ENCODE assay signal across 9 cellular contexts in genomic region chr1:170660874-170661645, GRCh38. TPM values are rescaled to one million over a fixed set of nuclear protein-coding genes. Genes with fewer than 3 reads are reported as not detected.
A peak's percentile ranks its signal among the peaks of the same experiment; 100 is the strongest.
DNase-seq lines count a peak whose midpoint lies in the region; ATAC-seq and TF ChIP-seq lines count a peak whose summit lies in the region.
"Had no signal": no experiment of that assay in that cellular context is flagged by ENCODE, and none has a peak within 500 bp of the region (broad histone marks: within the 10 kb centered on the region; RNA-seq: fewer than 3 reads in every experiment).

No MANE protein-coding gene starts in this region.

- peaks cover 82% of the 10 kb centered on the region for H3K27me3 ChIP-seq in ectodermal cell (ENCODE audit: control insufficient read depth, insufficient read depth, low read length, poor library complexity, severe bottlenecking)
- peaks cover 60% of the 10 kb centered on the region for H3K27me3 ChIP-seq in upper lobe of right lung

- no peak for DNase-seq in activated naive CD4-positive, alpha-beta T cell treated with Interleukin-2 at 50 U/mL for 16 hours
- DNase-seq in upper lobe of right lung (no peak), RKO (ENCODE audit: low spot score) (no peak)
- DNase-seq: CD4-positive, alpha-beta memory T cell had no signal

- ATAC-seq in upper lobe of right lung (no peak), GM19397 (IDR thresholded peaks at IDR 0.05; ENCODE audit: unreplicated experiment) (no peak), HG02840 (IDR thresholded peaks at IDR 0.05; ENCODE audit: low FRiP score, unreplicated experiment) (no peak)

- no peaks in the 10 kb centered on the region for H3K9me3 Mint-ChIP-seq in activated naive CD4-positive, alpha-beta T cell treated with anti-CD3 and anti-CD28 coated beads, Interleukin-2, amount 50 U/mL, for 24 hours

- no peaks in the 10 kb centered on the region for H3K36me3 ChIP-seq in ectodermal cell (ENCODE audit: control insufficient read depth, insufficient read depth, low read length)
- H3K36me3 ChIP-seq in mesodermal cell (ENCODE audit: control insufficient read depth, insufficient read depth, low read length) = no peaks in the 10 kb centered on the region
- H3K36me3 ChIP-seq in upper lobe of right lung = no peaks in the 10 kb centered on the region

- TF ChIP-seq CTCF in upper lobe of right lung (IDR thresholded peaks at IDR 0.05) = no peak

- H3K27me3 Mint-ChIP-seq in activated naive CD4-positive, alpha-beta T cell treated with anti-CD3 and anti-CD28 coated beads, Interleukin-2, amount 50 U/mL, for 24 hours = peaks cover 43% of the 10 kb centered on the region

- no peak overlapping the region for H3K27ac ChIP-seq in ectodermal cell (ENCODE audit: insufficient read depth, low read depth, low read length, poor library complexity, severe bottlenecking)
- peak overlapping the region; percentile 29 for H3K27ac ChIP-seq in mesodermal cell (ENCODE audit: low read depth, low read length, severe bottlenecking)
- H3K27ac ChIP-seq in upper lobe of right lung = no peak overlapping the region

- H3K4me3 ChIP-seq in ectodermal cell (ENCODE audit: insufficient read depth, low read depth, low read length) (peak overlapping the region; percentile 22), mesodermal cell (ENCODE audit: extremely low read depth, insufficient read depth, low read length, poor library complexity, severe bottlenecking) (peak overlapping the region; percentile 21), upper lobe of right lung (peak overlapping the region; percentile 62)

- H3K4me1 ChIP-seq in ectodermal cell (ENCODE audit: control insufficient read depth, insufficient read depth, low read length) (peaks cover 23% of the 10 kb centered on the region), mesodermal cell (ENCODE audit: control insufficient read depth, insufficient read depth, low read length, poor library complexity, severe bottlenecking) (peaks cover 22% of the 10 kb centered on the region), upper lobe of right lung (peaks cover 4% of the 10 kb centered on the region)

- peaks cover 16% of the 10 kb centered on the region for H3K4me1 Mint-ChIP-seq in activated naive CD4-positive, alpha-beta T cell treated with anti-CD3 and anti-CD28 coated beads, Interleukin-2, amount 50 U/mL, for 24 hours

- intact Hi-C loops in upper lobe of right lung (cut with DNase I) = no loop called here

- no peaks in the 10 kb centered on the region for H3K36me3 Mint-ChIP-seq in activated naive CD4-positive, alpha-beta T cell treated with anti-CD3 and anti-CD28 coated beads, Interleukin-2, amount 50 U/mL, for 24 hours
- H3K36me3 Mint-ChIP-seq: CD4-positive, alpha-beta memory T cell had no signal

- H3K9me3 ChIP-seq in ectodermal cell (ENCODE audit: control insufficient read depth, low read length) = no peaks in the 10 kb centered on the region
- H3K9me3 ChIP-seq in mesodermal cell (ENCODE audit: control insufficient read depth, low read length) = no peaks in the 10 kb centered on the region
- no peaks in the 10 kb centered on the region for H3K9me3 ChIP-seq in upper lobe of right lung

- H3K4me3 Mint-ChIP-seq in activated naive CD4-positive, alpha-beta T cell treated with anti-CD3 and anti-CD28 coated beads, Interleukin-2, amount 50 U/mL, for 24 hours = peak overlapping the region; percentile 2

- WGBS in ectodermal cell, 2 experiments = 2% methylated on average over 51 to 54 of the region's 54 CpGs
- 1 to 3% methylated on average over 21 to 43 of the region's 54 CpGs for WGBS in mesodermal cell (ENCODE audit: insufficient coverage in 2 of 2), 2 experiments

- H3K27ac Mint-ChIP-seq in activated naive CD4-positive, alpha-beta T cell treated with anti-CD3 and anti-CD28 coated beads, Interleukin-2, amount 50 U/mL, for 24 hours = no peak overlapping the region
- H3K27ac Mint-ChIP-seq: CD4-positive, alpha-beta memory T cell had no signal

RNA-seq across cellular contexts. Expression of gene PRRX1, which starts 2.9 kb away (rescaled TPM):
- polyA plus RNA-seq in ectodermal cell (2013, experiment 1 of 4) = 3.9 TPM
- 4.2 TPM for polyA plus RNA-seq in ectodermal cell (2013, experiment 2 of 4)
- polyA plus RNA-seq in ectodermal cell (2013, experiment 3 of 4) = 6.4 TPM
- 6.4 TPM for polyA plus RNA-seq in ectodermal cell (2013, experiment 4 of 4)
- 76.0 TPM for polyA plus RNA-seq in mesodermal cell (2013, experiment 1 of 2)
- polyA plus RNA-seq in mesodermal cell (2013, experiment 2 of 2) = 84.5 TPM
- total RNA-seq in upper lobe of right lung = 25.9 TPM
- total RNA-seq: CD4-positive, alpha-beta memory T cell had no signal
- polyA plus RNA-seq: CD4-positive, alpha-beta memory T cell had no signal
